Comparison of ENCODE assay signal across 1 cellular context in genomic region chrX:43882294-43882681, GRCh38.
A peak's percentile ranks its signal among the peaks of the same experiment; 100 is the strongest.
TF ChIP-seq lines count a peak whose summit lies in the region.

Gene MAOB (minus strand): TSS chrX:43882450. CDS start chrX:43882299, 151 bp downstream.

TF ChIP-seq in HepG2, 621 proteins besides CTCF, POLR2A, EP300 and RAD21 (continued from another document):
- no peak for TF ChIP-seq KIAA2018 (CRISPR knock-in tag; IDR thresholded peaks at IDR 0.05; ENCODE audit: borderline replicate concordance)
- TF ChIP-seq XRCC5 (optimal IDR thresholded peaks at IDR 0.05; ENCODE audit: low read length) = no peak
- peak; percentile 69 for TF ChIP-seq PATZ1 (CRISPR knock-in tag; IDR thresholded peaks at IDR 0.05)
- peak; percentile 59; the same call in 1 of the 2 replicates for TF ChIP-seq ZNF746 (CRISPR knock-in tag; IDR thresholded peaks at IDR 0.05)
- TF ChIP-seq MAZ (IDR thresholded peaks at IDR 0.05; ENCODE audit: borderline replicate concordance, low read depth, low read length) = 0 out of 2 replicates have a peak, but pooled peaks have one; percentile 52
- TF ChIP-seq MAZ (CRISPR knock-in tag; IDR thresholded peaks at IDR 0.05; ENCODE audit: low read depth) = no peak
- TF ChIP-seq DR1 (CRISPR knock-in tag; IDR thresholded peaks at IDR 0.05) = no peak
- peak; percentile 71; the same call in 1 of the 2 replicates for TF ChIP-seq TCF7 (IDR thresholded peaks at IDR 0.05; ENCODE audit: low read depth)
- TF ChIP-seq SNAPC5 (CRISPR knock-in tag; IDR thresholded peaks at IDR 0.05; ENCODE audit: borderline replicate concordance) = no peak
